Comparison of ENCODE assay signal across 16 cellular contexts in the genomic region with DNA sequence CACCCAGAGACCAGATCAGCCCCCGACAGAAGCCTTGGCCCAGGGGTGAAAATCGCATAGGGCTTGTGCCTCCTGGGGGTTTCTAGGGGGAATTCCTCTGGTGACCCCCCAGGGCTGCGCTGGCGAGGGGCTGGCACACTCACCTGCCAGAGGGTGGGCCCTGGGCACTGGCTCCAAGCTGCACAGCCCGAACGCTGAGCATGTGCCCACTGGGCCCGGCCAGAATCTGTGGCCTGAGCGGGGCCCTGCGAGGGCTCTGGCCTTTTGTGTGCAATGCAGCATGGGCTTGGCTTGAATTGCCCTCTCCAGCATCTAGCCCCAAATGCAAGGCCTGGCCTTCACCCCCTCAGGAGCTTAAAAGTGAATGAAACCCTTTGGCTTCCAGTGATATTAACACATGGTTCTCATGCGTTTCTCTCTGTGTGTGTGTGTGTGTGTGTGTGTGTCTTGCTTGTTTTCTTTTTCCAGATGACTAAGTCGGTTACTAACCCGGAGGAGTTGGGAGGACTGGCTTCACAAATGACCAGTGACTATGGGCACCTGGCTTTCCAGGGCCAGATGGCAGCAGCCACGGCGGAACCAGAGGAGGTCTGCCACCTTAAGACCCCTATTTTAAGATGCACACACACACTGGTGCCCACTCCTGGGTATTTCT.
DNase-seq lines count a peak whose midpoint lies in the region; ATAC-seq and TF ChIP-seq lines count a peak whose summit lies in the region.
"Had no signal": no experiment of that assay in that cellular context is flagged by ENCODE, and none has a peak within 500 bp of the region (broad histone marks: within the 10 kb centered on the region; RNA-seq: fewer than 3 reads in every experiment).

No MANE protein-coding gene starts in this region.

- no peaks in the 10 kb centered on the region for H3K27me3 ChIP-seq in neural progenitor cell
- H3K27me3 ChIP-seq: colonic mucosa, tibial nerve had no signal

- H3K4me3 Mint-ChIP-seq in neural progenitor cell, result no peak overlapping the region
- no peak overlapping the region for H3K4me3 Mint-ChIP-seq in activated T-helper 17 cell treated with anti-CD3 and anti-CD28 coated beads, Interleukin-2, amount 50 U/mL, for 72 hours
- H3K4me3 Mint-ChIP-seq: activated CD4-positive, alpha-beta T cell treated with anti-CD3 and anti-CD28 coated beads, Interleukin-2, amount 10 ng/mL, durations not matched to agents 7 days and 5 days had no signal

- peaks cover 4% of the 10 kb centered on the region for H3K36me3 Mint-ChIP-seq in neural progenitor cell
- no peaks in the 10 kb centered on the region for H3K36me3 Mint-ChIP-seq in activated T-helper 17 cell treated with anti-CD3 and anti-CD28 coated beads, Interleukin-2, amount 50 U/mL, for 72 hours (ENCODE audit: low read depth)

- peak; percentile 80 for DNase-seq in AG20443 (ENCODE audit: low spot score)
- peak; percentile 70 for DNase-seq in HT1080 (ENCODE audit: low read depth)
- peak; percentile 90 for DNase-seq in choroid plexus epithelial cell (ENCODE audit: low read depth)
- no peak for DNase-seq in neural progenitor cell (ENCODE audit: low spot score)
- no peak for DNase-seq in OCI-LY7 (ENCODE audit: low spot score)
- DNase-seq in NCI-H187 (lab: John Stamatoyannopoulos, UW), result no peak
- DNase-seq: activated CD4-positive, alpha-beta T cell treated with anti-CD3 and anti-CD28 coated beads, Interleukin-2, amount 10 ng/mL, durations not matched to agents 7 days and 5 days; activated gamma-delta T cell treated with Interleukin-2 at 50 U/mL for 16 hours; colonic mucosa; mesendoderm; NCI-H1092 treated with DMSO at 0.1 percent for 48 hours; NCI-H526 treated with DMSO at 0.1 percent for 48 hours; SW 1271 had no signal

- POLR2A ChIA-PET in OCI-LY7 (lab: Charles Lee), result no interaction called here

- intact Hi-C loops in OCI-LY7 (cut with micrococcal nuclease; ENCODE audit: unreplicated experiment), result loop anchor here (2.0 kb wide), 1 partner anchor 309 kb away; no protein-coding TSS in a partner anchor

- H3K36me3 ChIP-seq in neural progenitor cell, result no peaks in the 10 kb centered on the region
- no peaks in the 10 kb centered on the region for H3K36me3 ChIP-seq in OCI-LY7 (ENCODE audit: insufficient read depth, low read length)
- H3K36me3 ChIP-seq: colonic mucosa had no signal

- H3K9me2 ChIP-seq in OCI-LY7 (ENCODE audit: insufficient read depth, low read length), result no peaks in the 10 kb centered on the region

- H3F3A ChIP-seq in neural progenitor cell (ENCODE audit: low read depth), result peaks cover 8% of the 10 kb centered on the region

- H3K27ac Mint-ChIP-seq in neural progenitor cell, result peak overlapping the region; percentile 34
- no peak overlapping the region for H3K27ac Mint-ChIP-seq in activated T-helper 17 cell treated with anti-CD3 and anti-CD28 coated beads, Interleukin-2, amount 50 U/mL, for 72 hours
- H3K27ac Mint-ChIP-seq: activated CD4-positive, alpha-beta T cell treated with anti-CD3 and anti-CD28 coated beads, Interleukin-2, amount 10 ng/mL, durations not matched to agents 7 days and 5 days had no signal

- no peak overlapping the region for H3K4me2 ChIP-seq in neural progenitor cell
- no peak overlapping the region for H3K4me2 ChIP-seq in OCI-LY7 (ENCODE audit: low read length)

- H2AFZ ChIP-seq in neural progenitor cell (replicated peaks) (no peak overlapping the region), OCI-LY7 (ENCODE audit: low read length) (no peak overlapping the region)

- H3K4me1 Mint-ChIP-seq in neural progenitor cell, result peaks cover 46% of the 10 kb centered on the region
- H3K4me1 Mint-ChIP-seq in activated T-helper 17 cell treated with anti-CD3 and anti-CD28 coated beads, Interleukin-2, amount 50 U/mL, for 72 hours, result no peaks in the 10 kb centered on the region
- H3K4me1 Mint-ChIP-seq: activated CD4-positive, alpha-beta T cell treated with anti-CD3 and anti-CD28 coated beads, Interleukin-2, amount 10 ng/mL, durations not matched to agents 7 days and 5 days had no signal

- CTCF ChIA-PET in OCI-LY7 (lab: Charles Lee; ENCODE audit: unreplicated experiment), result no interaction called here

- no peaks in the 10 kb centered on the region for H3K27me3 Mint-ChIP-seq in neural progenitor cell (ENCODE audit: insufficient read depth, low read depth)
- peaks cover 12% of the 10 kb centered on the region for H3K27me3 Mint-ChIP-seq in activated T-helper 17 cell treated with anti-CD3 and anti-CD28 coated beads, Interleukin-2, amount 50 U/mL, for 72 hours

- BruUV-seq in OCI-LY7 (replicated peaks; lab: Mats Ljungman, UMichigan), result no TSS peak

- H3K9ac ChIP-seq in neural progenitor cell, result no peak overlapping the region

- H3K9me3 ChIP-seq in neural progenitor cell (ENCODE audit: low read depth) (no peaks in the 10 kb centered on the region), OCI-LY7 (ENCODE audit: low read length) (no peaks in the 10 kb centered on the region)
- H3K9me3 ChIP-seq: colonic mucosa, tibial nerve had no signal

- H3K4me1 ChIP-seq in neural progenitor cell (peaks cover 14% of the 10 kb centered on the region), OCI-LY7 (ENCODE audit: insufficient read depth, low read length, poor library complexity, severe bottlenecking) (no peaks in the 10 kb centered on the region)
- H3K4me1 ChIP-seq: colonic mucosa had no signal

- TF ChIP-seq CTCF in choroid plexus epithelial cell (conservative IDR thresholded peaks at IDR 0.05; ENCODE audit: low read depth, low read length), result no peak
- no peak for TF ChIP-seq CTCF in neural progenitor cell (IDR thresholded peaks at IDR 0.05)
- TF ChIP-seq CTCF in OCI-LY7 (conservative IDR thresholded peaks at IDR 0.05; ENCODE audit: low read length), result no peak

- no peak overlapping the region for H3K27ac ChIP-seq in neural progenitor cell
- H3K27ac ChIP-seq in OCI-LY7 (ENCODE audit: low read depth, low read length, poor library complexity, severe bottlenecking), result no peak overlapping the region
- H3K27ac ChIP-seq: colonic mucosa, tibial nerve had no signal

- no peak for ATAC-seq in activated T-helper 17 cell treated with anti-CD3 and anti-CD28 coated beads, Interleukin-2, amount 50 U/mL, for 72 hours (replicated peaks)
- ATAC-seq in HG03095 (IDR thresholded peaks at IDR 0.05; ENCODE audit: unreplicated experiment), result no peak

- no peaks in the 10 kb centered on the region for H3K9me3 Mint-ChIP-seq in neural progenitor cell
- H3K9me3 Mint-ChIP-seq in activated T-helper 17 cell treated with anti-CD3 and anti-CD28 coated beads, Interleukin-2, amount 50 U/mL, for 72 hours, result no peaks in the 10 kb centered on the region
- H3K9me3 Mint-ChIP-seq: activated CD4-positive, alpha-beta T cell treated with anti-CD3 and anti-CD28 coated beads, Interleukin-2, amount 10 ng/mL, durations not matched to agents 7 days and 5 days had no signal

- H3K79me2 ChIP-seq in neural progenitor cell (ENCODE audit: low read depth) (no peaks in the 10 kb centered on the region), OCI-LY7 (ENCODE audit: insufficient read depth, low read depth, low read length) (no peaks in the 10 kb centered on the region)

- H4K20me1 ChIP-seq in neural progenitor cell (ENCODE audit: low read depth) (no peaks in the 10 kb centered on the region), OCI-LY7 (ENCODE audit: insufficient read depth, low read length) (no peaks in the 10 kb centered on the region)

- H3K4me3 ChIP-seq in choroid plexus epithelial cell (ENCODE audit: low read depth, low read length) (no peak overlapping the region), neural progenitor cell (no peak overlapping the region), OCI-LY7 (ENCODE audit: low read depth, low read length, poor library complexity, severe bottlenecking) (no peak overlapping the region)
- H3K4me3 ChIP-seq: colonic mucosa, tibial nerve had no signal

Comparison
In these comparisons a context has a peak if more than half of its experiments do, and no peak if none do; other contexts are left out.
1. DNase-seq: peak in AG20443 (single experiment), HT1080 (single experiment) and choroid plexus epithelial cell (single experiment); none in neural progenitor cell (single experiment), OCI-LY7 (single experiment) and NCI-H187 (0 of 2).